29 cellular contexts compared by ENCODE assay signal in genomic region chr20:15556869-15557268, GRCh38.
"Had no signal": no experiment of that assay in that cellular context is flagged by ENCODE, and none has a peak within 500 bp of the region (broad histone marks: within the 10 kb centered on the region; RNA-seq: fewer than 3 reads in every experiment).

No MANE protein-coding gene starts in this region.

- H3K4me3 ChIP-seq: esophagus squamous epithelium, left ventricle myocardium inferior, pancreas, prostate gland, right atrium auricular region, spleen, thoracic aorta had no signal

- H3K27ac ChIP-seq: epithelial cell of prostate, esophagus squamous epithelium, left ventricle myocardium inferior, pancreas, prostate gland, right atrium auricular region, spleen, thoracic aorta had no signal

- H3K4me3 Mint-ChIP-seq: activated CD4-positive, alpha-beta memory T cell treated with anti-CD3 and anti-CD28 coated beads, Interleukin-2, amount 10 ng/mL, durations not matched to agents 7 days and 5 days; activated CD4-positive, alpha-beta T cell treated with anti-CD3 and anti-CD28 coated beads, Interleukin-2, amount 10 ng/mL, durations not matched to agents 7 days and 5 days; activated T-cell treated with anti-CD3 and anti-CD28 coated beads, Interleukin-2, amount 50 U/mL, for 24 hours; activated T-helper 17 cell treated with anti-CD3 and anti-CD28 coated beads, Interleukin-2, amount 50 U/mL, for 72 hours; naive thymus-derived CD4-positive, alpha-beta T cell; neural crest cell; WTC11 had no signal

- H3K27ac Mint-ChIP-seq: activated CD4-positive, alpha-beta memory T cell treated with anti-CD3 and anti-CD28 coated beads, Interleukin-2, amount 10 ng/mL, durations not matched to agents 7 days and 5 days; activated CD4-positive, alpha-beta T cell treated with anti-CD3 and anti-CD28 coated beads, Interleukin-2, amount 10 ng/mL, durations not matched to agents 7 days and 5 days; activated T-cell treated with anti-CD3 and anti-CD28 coated beads, Interleukin-2, amount 50 U/mL, for 24 hours; activated T-helper 17 cell treated with anti-CD3 and anti-CD28 coated beads, Interleukin-2, amount 50 U/mL, for 72 hours; naive thymus-derived CD4-positive, alpha-beta T cell; WTC11 had no signal

- H3K27me3 ChIP-seq: esophagus squamous epithelium, pancreas, right atrium auricular region, spleen had no signal

- DNase-seq: activated CD4-positive, alpha-beta memory T cell treated with anti-CD3 and anti-CD28 coated beads, Interleukin-2, amount 10 ng/mL, durations not matched to agents 7 days and 5 days; activated CD4-positive, alpha-beta T cell treated with anti-CD3 and anti-CD28 coated beads for 1 hour; activated CD4-positive, alpha-beta T cell treated with anti-CD3 and anti-CD28 coated beads, Interleukin-2, amount 10 ng/mL, durations not matched to agents 7 days and 5 days; activated CD8-positive, alpha-beta memory T cell treated with anti-CD3 and anti-CD28 coated beads, Interleukin-2, amount 50 U/mL, for 48 hours; activated gamma-delta T cell treated with Interleukin-2 at 50 U/mL for 16 hours; activated naive CD4-positive, alpha-beta T cell treated with anti-CD3 and anti-CD28 coated beads, Interleukin-2, amount 50 U/mL, for 16 hours; activated T-cell treated with anti-CD3 and anti-CD28 coated beads, Interleukin-2, amount 50 U/mL, for 24 hours; amygdala; effector CD8-positive, alpha-beta T cell; esophagus squamous epithelium; glutamatergic neuron; islet precursor cell; left ventricle myocardium inferior; midbrain; naive thymus-derived CD4-positive, alpha-beta T cell; nucleus accumbens; pancreas; spleen; stimulated activated CD4-positive, alpha-beta T cell treated with anti-CD3 and anti-CD28 coated beads, Interleukin-2, amount 100 ng/mL, for 48 hours; stimulated activated naive CD4-positive, alpha-beta T cell treated with Interleukin-2 at 50 U/mL for 16 hours; T-helper 2 cell; trophoblast cell had no signal

- H3K36me3 ChIP-seq: esophagus squamous epithelium, left ventricle myocardium inferior, pancreas, prostate gland, right atrium auricular region, spleen, thoracic aorta had no signal

- ATAC-seq: activated T-helper 17 cell treated with anti-CD3 and anti-CD28 coated beads, Interleukin-2, amount 50 U/mL, for 72 hours; naive thymus-derived CD4-positive, alpha-beta T cell; pancreas; WTC11 had no signal

- H3K36me3 Mint-ChIP-seq: naive thymus-derived CD4-positive, alpha-beta T cell had no signal

- H3K4me1 Mint-ChIP-seq: activated CD4-positive, alpha-beta memory T cell treated with anti-CD3 and anti-CD28 coated beads, Interleukin-2, amount 10 ng/mL, durations not matched to agents 7 days and 5 days; activated CD4-positive, alpha-beta T cell treated with anti-CD3 and anti-CD28 coated beads, Interleukin-2, amount 10 ng/mL, durations not matched to agents 7 days and 5 days; activated T-helper 17 cell treated with anti-CD3 and anti-CD28 coated beads, Interleukin-2, amount 50 U/mL, for 72 hours; naive thymus-derived CD4-positive, alpha-beta T cell had no signal

- H3K4me1 ChIP-seq: esophagus squamous epithelium, pancreas, prostate gland, spleen had no signal

- H3K9me3 ChIP-seq: esophagus squamous epithelium, pancreas, prostate gland had no signal

- H3K27me3 Mint-ChIP-seq: activated CD4-positive, alpha-beta memory T cell treated with anti-CD3 and anti-CD28 coated beads, Interleukin-2, amount 10 ng/mL, durations not matched to agents 7 days and 5 days; activated CD4-positive, alpha-beta T cell treated with anti-CD3 and anti-CD28 coated beads, Interleukin-2, amount 10 ng/mL, durations not matched to agents 7 days and 5 days; activated T-cell treated with anti-CD3 and anti-CD28 coated beads, Interleukin-2, amount 50 U/mL, for 24 hours; activated T-helper 17 cell treated with anti-CD3 and anti-CD28 coated beads, Interleukin-2, amount 50 U/mL, for 72 hours; naive thymus-derived CD4-positive, alpha-beta T cell had no signal
